Comparison of ENCODE assay signal across 9 cellular contexts in the genomic region with DNA sequence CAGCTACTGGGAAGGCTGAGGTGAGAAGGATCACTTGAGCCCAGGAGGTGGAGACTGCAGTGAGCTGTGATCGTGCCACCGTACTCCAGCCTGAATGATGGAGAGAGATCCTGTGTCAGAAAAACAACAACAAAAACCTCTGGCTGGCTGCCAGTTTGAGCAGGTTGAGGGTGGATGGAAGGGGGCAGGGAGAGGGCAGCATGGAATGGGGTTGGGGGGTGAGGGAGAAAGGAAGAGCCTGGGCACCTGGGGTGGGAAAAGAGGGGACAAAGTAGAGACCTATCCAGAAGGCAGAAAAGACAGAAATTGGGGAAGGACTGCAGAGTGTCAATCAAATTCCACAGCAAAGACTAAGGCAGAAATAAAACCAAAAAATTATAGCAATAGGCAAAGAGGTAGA.
DNase-seq lines count a peak whose midpoint lies in the region; ATAC-seq and TF ChIP-seq lines count a peak whose summit lies in the region.
"Had no signal": no experiment of that assay in that cellular context is flagged by ENCODE, and none has a peak within 500 bp of the region (broad histone marks: within the 10 kb centered on the region; RNA-seq: fewer than 3 reads in every experiment).

No MANE protein-coding gene starts in this region.

- ATAC-seq in stimulated activated memory B cell treated with anti-CD40 and anti-IgM and Interleukin-4, amounts not matched to agents 10 μg/mL and 1 μg/mL and 100 μg/mL, for 72 hours, result no peak
- no peak for ATAC-seq in GM21367 (IDR thresholded peaks at IDR 0.05; ENCODE audit: unreplicated experiment)
- ATAC-seq: gastroesophageal sphincter had no signal

- H3K4me3 Mint-ChIP-seq in T-helper 1 cell treated with Interleukin-12 subunit alpha and Interleukin-12 subunit beta and Interleukin-4 antibody, amounts not matched to agents 30 μg/mL and 1 μg/mL, for 36 hours, result peak overlapping the region; percentile 97
- peak overlapping the region; percentile 97 for H3K4me3 Mint-ChIP-seq in stimulated activated memory B cell treated with anti-CD40 and anti-IgM and Interleukin-4, amounts not matched to agents 10 μg/mL and 1 μg/mL and 100 μg/mL, for 72 hours

- DNase-seq in T-helper 1 cell, result no peak
- DNase-seq in NCI-H2196 treated with DMSO at 0.1 percent for 48 hours (lab: John Stamatoyannopoulos, UW; ENCODE audit: unreplicated experiment), result peak; percentile 27
- no peak for DNase-seq in choroid plexus epithelial cell (ENCODE audit: low read depth)
- no peak for DNase-seq in NCI-H146 treated with DMSO at 0.1 percent for 48 hours (lab: John Stamatoyannopoulos, UW; ENCODE audit: unreplicated experiment)
- no peak for DNase-seq in GM19238 (ENCODE audit: insufficient read length, low spot score)

- peaks cover 40% of the 10 kb centered on the region for H3K4me1 Mint-ChIP-seq in T-helper 1 cell treated with Interleukin-12 subunit alpha and Interleukin-12 subunit beta and Interleukin-4 antibody, amounts not matched to agents 30 μg/mL and 1 μg/mL, for 36 hours (ENCODE audit: low read depth)
- peaks cover 56% of the 10 kb centered on the region for H3K4me1 Mint-ChIP-seq in stimulated activated memory B cell treated with anti-CD40 and anti-IgM and Interleukin-4, amounts not matched to agents 10 μg/mL and 1 μg/mL and 100 μg/mL, for 72 hours

- peaks cover 49% of the 10 kb centered on the region for H3K36me3 Mint-ChIP-seq in T-helper 1 cell treated with Interleukin-12 subunit alpha and Interleukin-12 subunit beta and Interleukin-4 antibody, amounts not matched to agents 30 μg/mL and 1 μg/mL, for 36 hours (ENCODE audit: low read depth)
- H3K36me3 Mint-ChIP-seq in stimulated activated memory B cell treated with anti-CD40 and anti-IgM and Interleukin-4, amounts not matched to agents 10 μg/mL and 1 μg/mL and 100 μg/mL, for 72 hours, result peaks cover 49% of the 10 kb centered on the region

- H3K27ac Mint-ChIP-seq in T-helper 1 cell treated with Interleukin-12 subunit alpha and Interleukin-12 subunit beta and Interleukin-4 antibody, amounts not matched to agents 30 μg/mL and 1 μg/mL, for 36 hours, result peak overlapping the region; percentile 95
- peak overlapping the region; percentile 97 for H3K27ac Mint-ChIP-seq in stimulated activated memory B cell treated with anti-CD40 and anti-IgM and Interleukin-4, amounts not matched to agents 10 μg/mL and 1 μg/mL and 100 μg/mL, for 72 hours

- no peaks in the 10 kb centered on the region for H3K9me3 Mint-ChIP-seq in T-helper 1 cell treated with Interleukin-12 subunit alpha and Interleukin-12 subunit beta and Interleukin-4 antibody, amounts not matched to agents 30 μg/mL and 1 μg/mL, for 36 hours
- no peaks in the 10 kb centered on the region for H3K9me3 Mint-ChIP-seq in stimulated activated memory B cell treated with anti-CD40 and anti-IgM and Interleukin-4, amounts not matched to agents 10 μg/mL and 1 μg/mL and 100 μg/mL, for 72 hours

- no peaks in the 10 kb centered on the region for H3K27me3 Mint-ChIP-seq in T-helper 1 cell treated with Interleukin-12 subunit alpha and Interleukin-12 subunit beta and Interleukin-4 antibody, amounts not matched to agents 30 μg/mL and 1 μg/mL, for 36 hours (ENCODE audit: low read depth)
- H3K27me3 Mint-ChIP-seq in stimulated activated memory B cell treated with anti-CD40 and anti-IgM and Interleukin-4, amounts not matched to agents 10 μg/mL and 1 μg/mL and 100 μg/mL, for 72 hours, result no peaks in the 10 kb centered on the region

- H3K4me3 ChIP-seq in choroid plexus epithelial cell (ENCODE audit: low read depth, low read length), result peak overlapping the region; percentile 86

- TF ChIP-seq CTCF in choroid plexus epithelial cell (conservative IDR thresholded peaks at IDR 0.05; ENCODE audit: low read depth, low read length), result no peak
